In genomic region chr17:76013377-76013932, GRCh38 we compare ENCODE assay signal across 2 cellular contexts.
TF ChIP-seq lines count a peak whose summit lies in the region.

No MANE protein-coding gene starts in this region.

TF ChIP-seq in SK-N-SH, 30 proteins besides CTCF, POLR2A, EP300 and RAD21 (continued from another document):
- no peak for TF ChIP-seq REST (IDR thresholded peaks at IDR 0.05; ENCODE audit: low read depth, low read length)
- no peak for TF ChIP-seq NRF1 (IDR thresholded peaks at IDR 0.05; ENCODE audit: low read depth, low read length)
- no peak for TF ChIP-seq RFX5 (IDR thresholded peaks at IDR 0.05; ENCODE audit: low read length)
TF ChIP-seq in SK-N-SH: peak in this region for 0.

TF ChIP-seq in SK-N-SH treated with all-trans-retinoic acid at 6 μM for 48 hours, 23 proteins besides CTCF, POLR2A, EP300 and RAD21 (continued from another document):
- TF ChIP-seq PATZ1 (CRISPR knock-in tag; IDR thresholded peaks at IDR 0.05; ENCODE audit: borderline replicate concordance) (no peak), PPARA (CRISPR knock-in tag; IDR thresholded peaks at IDR 0.05; ENCODE audit: borderline replicate concordance) (no peak), TCF4 (CRISPR knock-in tag; IDR thresholded peaks at IDR 0.05; ENCODE audit: borderline replicate concordance) (no peak), CSRNP3 (CRISPR knock-in tag; IDR thresholded peaks at IDR 0.05) (no peak), ESRRG (CRISPR knock-in tag; IDR thresholded peaks at IDR 0.05) (no peak), GLIS3 (CRISPR knock-in tag; IDR thresholded peaks at IDR 0.05) (no peak)
